In genomic region chrX:65581661-65582339, GRCh38 we compare ENCODE assay signal across 8 cellular contexts. TPM values are rescaled to one million over a fixed set of nuclear protein-coding genes. Genes with fewer than 3 reads are reported as not detected.
DNase-seq lines count a peak whose midpoint lies in the region; ATAC-seq, FAIRE-seq and TF ChIP-seq lines count a peak whose summit lies in the region.

No MANE protein-coding gene starts in this region.

- intact Hi-C loops in A673 (cut with micrococcal nuclease; ENCODE audit: unreplicated experiment), result loop anchor here (1.0 to 5.0 kb wide), 4 partner anchors 405 to 1149 kb away; no protein-coding TSS in a partner anchor

- H3K4me3 Mint-ChIP-seq in immature natural killer cell, result no peak overlapping the region

- H3K27ac ChIP-seq in A673 (ENCODE audit: low read depth, low read length, poor library complexity, severe bottlenecking) (no peak overlapping the region), brain microvascular endothelial cell (no peak overlapping the region)

- CTCF ChIA-PET in A673 (lab: Charles Lee), result interaction anchor here (0.6 to 1.0 kb wide), 4 partner anchors 404 to 1150 kb away, joined by 3 to 6 read pairs (median 4); no protein-coding TSS in a partner anchor

- no peak for TF ChIP-seq POLR2A in GM12891 (IDR thresholded peaks at IDR 0.05; ENCODE audit: low read depth, low read length)

- in situ Hi-C loops in brain microvascular endothelial cell (cut with HindIII; ENCODE audit: low pct_ligation_motif_present, low sequenced_read_pairs), result no loop called here

- DNase-seq in A673 (ENCODE audit: low spot score), result peak; percentile 78
- no peak for DNase-seq in GM12891 (ENCODE audit: insufficient read length, low spot score)
- DNase-seq in NCI-H1105 (lab: John Stamatoyannopoulos, UW), result peak; percentile 8
- DNase-seq in T1000 (lab: John Stamatoyannopoulos, UW), result peak; percentile 16
- peak; percentile 44 for DNase-seq in brain microvascular endothelial cell
- peak; percentile 63 to 69 (median 66) for DNase-seq in immature natural killer cell
- peak; percentile 47 to 56 for DNase-seq in stimulated activated CD4-positive, alpha-beta T cell treated with anti-CD3 and anti-CD28 coated beads, Interleukin-2, amount 100 ng/mL, for 24 hours

- peaks cover 2 to 5% (median 4%) of the 10 kb centered on the region in 3 donors for H3K27me3 Mint-ChIP-seq in immature natural killer cell (ENCODE audit: low read depth in 3 of 3)

- H3K27me3 ChIP-seq in A673 (replicated peaks; ENCODE audit: insufficient read depth, low read depth, low read length, poor library complexity) (no peaks in the 10 kb centered on the region), brain microvascular endothelial cell (replicated peaks) (no peaks in the 10 kb centered on the region)

- H3K9me3 Mint-ChIP-seq in immature natural killer cell, result peaks cover 0 to 2% (median 0%) of the 10 kb centered on the region in 6 donors

- H3K4me1 Mint-ChIP-seq in immature natural killer cell, result peaks cover 7 to 8% of the 10 kb centered on the region in 2 donors

- FAIRE-seq in GM12891 (lab: Jason Lieb, UNC), result peak; percentile 96

- POLR2A ChIA-PET in A673 (lab: Charles Lee; ENCODE audit: low non-redundant PET), result no interaction called here

- H3K4me3 ChIP-seq in A673 (ENCODE audit: low read depth, low read length, poor library complexity, severe bottlenecking), result no peak overlapping the region
- H3K4me3 ChIP-seq in brain microvascular endothelial cell (ENCODE audit: low read depth, low read length), result no peak overlapping the region

- H3K36me3 ChIP-seq in A673 (ENCODE audit: insufficient read depth, low read length, poor library complexity, severe bottlenecking), result no peaks in the 10 kb centered on the region
- H3K36me3 ChIP-seq in brain microvascular endothelial cell (replicated peaks), result no peaks in the 10 kb centered on the region

- H3K4me1 ChIP-seq in A673 (ENCODE audit: insufficient read depth, low read length, poor library complexity, severe bottlenecking), result no peaks in the 10 kb centered on the region

- H3K36me3 Mint-ChIP-seq in immature natural killer cell, result no peaks in the 10 kb centered on the region

- BruUV-seq in A673 (replicated peaks; lab: Mats Ljungman, UMichigan), result no TSS peak

- H3K27ac Mint-ChIP-seq in immature natural killer cell, result no peak overlapping the region

- ATAC-seq in HG02678 (IDR thresholded peaks at IDR 0.05; ENCODE audit: unreplicated experiment), result peak; percentile 78

- peak; percentile 86 for TF ChIP-seq CTCF in A673 (conservative IDR thresholded peaks at IDR 0.05; ENCODE audit: low read depth, low read length)
- peak; percentile 75 for TF ChIP-seq CTCF in brain microvascular endothelial cell (IDR thresholded peaks at IDR 0.05; ENCODE audit: low read depth, low read length, missing control alignments)

- no peaks in the 10 kb centered on the region for H3K9me3 ChIP-seq in A673 (ENCODE audit: low read depth, low read length, poor library complexity, severe bottlenecking)

TF ChIP-seq in GM12891, 5 proteins besides CTCF, POLR2A, EP300 and RAD21:
- TF ChIP-seq SPI1 (IDR thresholded peaks at IDR 0.05; ENCODE audit: low read depth, low read length) (peak; percentile 95), POLR2AphosphoS5 (IDR thresholded peaks at IDR 0.05; ENCODE audit: low read depth, low read length) (no peak)

RNA-seq across cellular contexts. Expression of gene LAS1L, which starts 47.2 kb away (rescaled TPM):
- 65.4 and 66.9 TPM in 2 replicates for total RNA-seq in A673 (2021)
- polyA plus RNA-seq in GM12891 (2012; ENCODE audit: low read depth, missing spikeins), result 38.1 TPM
- 10 to 100 TPM; 31.8 to 39.3 (median 38.3) TPM for polyA plus RNA-seq in immature natural killer cell
